Comparison of ENCODE assay signal across 11 cellular contexts in the genomic region with DNA sequence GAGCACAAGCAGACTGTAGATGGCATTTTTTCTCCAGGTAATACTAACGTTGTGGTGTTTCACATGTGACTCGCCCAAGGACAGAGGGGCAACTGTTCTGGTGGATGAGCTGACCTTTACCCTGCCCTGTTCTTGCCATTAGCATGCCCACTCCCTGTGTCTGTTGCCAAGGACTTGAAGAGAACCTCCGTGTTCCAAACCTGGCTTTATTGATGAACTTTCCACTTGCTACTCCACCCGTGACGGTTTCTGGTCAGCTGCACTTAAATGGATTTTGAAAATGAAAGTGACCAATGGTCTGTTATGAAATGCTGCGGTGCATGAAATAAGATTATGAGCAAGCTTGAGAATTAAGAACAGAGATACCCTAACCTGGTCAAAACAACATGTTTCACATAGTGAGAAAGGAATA. TPM values are rescaled to one million over a fixed set of nuclear protein-coding genes. Genes with fewer than 3 reads are reported as not detected.
DNase-seq lines count a peak whose midpoint lies in the region; ATAC-seq lines count a peak whose summit lies in the region.
"Had no signal": no experiment of that assay in that cellular context is flagged by ENCODE, and none has a peak within 500 bp of the region (broad histone marks: within the 10 kb centered on the region; RNA-seq: fewer than 3 reads in every experiment).

No MANE protein-coding gene starts in this region.

- DNase-seq in SK-MEL-5 (ENCODE audit: low read depth, low spot score) (peak; percentile 91), renal cortical epithelial cell (ENCODE audit: low read depth) (peak; percentile 63), posterior vena cava (ENCODE audit: low spot score) (no peak), NCI-H1092 (lab: John Stamatoyannopoulos, UW) (no peak), Ammon's horn (ENCODE audit: low spot score) (no peak)
- DNase-seq: DMS153, GOT3, islet precursor cell had no signal

- in situ Hi-C loops in SK-MEL-5 (cut with HindIII; ENCODE audit: low pct_unique_long_range_greater_than_20kb, low sequenced_read_pairs): no loop called here

- ATAC-seq in GM18868 (IDR thresholded peaks at IDR 0.05; ENCODE audit: unreplicated experiment): peak; percentile 46
- peak; percentile 59 for ATAC-seq in HG02798 (IDR thresholded peaks at IDR 0.05; ENCODE audit: poor library complexity, unreplicated experiment)
- ATAC-seq in HG02623 (IDR thresholded peaks at IDR 0.05; ENCODE audit: unreplicated experiment): no peak

- intact Hi-C loops in posterior vena cava (cut with DNase I): no loop called here

RNA-seq across cellular contexts. Expression of a gene that starts 30.4 kb away (rescaled TPM):
- total RNA-seq in SK-MEL-5 (2014; rRNA removed; shearing (Covaris generic)): not detected in 2 replicates
- polyA plus RNA-seq in SK-MEL-5 (2015; cell fraction: cytosol; rRNA removed): not detected in 2 replicates
- polyA plus RNA-seq in SK-MEL-5 (2015; cell fraction: nucleus; rRNA removed): not detected in 2 replicates
- total RNA-seq in renal cortical epithelial cell: 0.15 and 1.0 TPM in 2 replicates
- 1 to 10 TPM; 3.4 to 7.3 TPM for total RNA-seq in posterior vena cava

Comparison
In these comparisons a context has a peak if more than half of its experiments do, and no peak if none do; other contexts are left out.
1. DNase-seq: peak in SK-MEL-5 (single experiment) and renal cortical epithelial cell (single experiment); none in posterior vena cava (single experiment), NCI-H1092 (single experiment) and Ammon's horn (single experiment).